ENCODE assay signal across 8 cellular contexts in genomic region chr3:169668957-169669681, GRCh38. TPM values are rescaled to one million over a fixed set of nuclear protein-coding genes. Genes with fewer than 3 reads are reported as not detected.
DNase-seq lines count a peak whose midpoint lies in the region; ATAC-seq and TF ChIP-seq lines count a peak whose summit lies in the region.

No MANE protein-coding gene starts in this region.

- H3K27me3 ChIP-seq in MM.1S (replicated peaks; ENCODE audit: insufficient read depth, low read length): peaks cover 52% of the 10 kb centered on the region
- H3K27me3 ChIP-seq in SK-N-SH (ENCODE audit: insufficient read depth): peaks cover 67% of the 10 kb centered on the region
- peaks cover 50 to 88% of the 10 kb centered on the region in 2 donors for H3K27me3 ChIP-seq in left lung

- ATAC-seq in HG02588 (IDR thresholded peaks at IDR 0.05; ENCODE audit: unreplicated experiment) (peak; percentile 86), left lung (peak; percentile 89)

- H3K9me2 ChIP-seq in MM.1S (replicated peaks; ENCODE audit: insufficient read depth, low read length) (no peaks in the 10 kb centered on the region), SK-N-SH (no peaks in the 10 kb centered on the region)

- H3K9me3 ChIP-seq in MM.1S (replicated peaks; ENCODE audit: insufficient read depth, low read length): no peaks in the 10 kb centered on the region
- H3K9me3 ChIP-seq in SK-N-SH: peaks cover 10% of the 10 kb centered on the region; the same call in 1 of the 2 replicates
- peaks cover 0 to 7% of the 10 kb centered on the region in 2 donors for H3K9me3 ChIP-seq in left lung

- DNase-seq in activated T-cell treated with anti-CD3 and anti-CD28 coated beads for 48 hours (ENCODE audit: low read depth): peak; percentile 62
- DNase-seq in activated T-cell treated with anti-CD3 and anti-CD28 coated beads for 4 hours: no peak
- peak; percentile 91 for DNase-seq in MM.1S
- DNase-seq in SK-N-SH: peak; percentile 89
- DNase-seq in dedifferentiated amniotic fluid mesenchymal stem cell (ENCODE audit: extremely low spot score): peak; percentile 61
- peak; percentile 81 to 93 for DNase-seq in left lung
- DNase-seq in stimulated activated CD8-positive, alpha-beta memory T cell treated with anti-CD3 and anti-CD28 coated beads, Interleukin-4, amount 100 ng/mL, for 48 hours: peak; percentile 73

- H3K4me1 ChIP-seq in MM.1S (ENCODE audit: low read length) (peaks cover 5% of the 10 kb centered on the region; the same call in 1 of the 2 replicates), SK-N-SH (ENCODE audit: control insufficient read depth in 1 of 2, insufficient read depth in 2 of 2, low read depth in 1 of 2, low read length in 1 of 2) (peaks cover 6 to 9% of the 10 kb centered on the region in 2 experiments; a peak in 2 of 4 replicates), left lung (peaks cover 0 to 21% of the 10 kb centered on the region in 2 donors)

- H3K27ac ChIP-seq in MM.1S (ENCODE audit: low read length): no peak overlapping the region
- no peak overlapping the region for H3K27ac ChIP-seq in SK-N-SH (ENCODE audit: low read depth in 2 of 2, low read length in 1 of 2)
- peak overlapping the region; percentile 77 to 81 for H3K27ac ChIP-seq in left lung

- H4K20me1 ChIP-seq in MM.1S (ENCODE audit: insufficient read depth, low read length) (no peaks in the 10 kb centered on the region), SK-N-SH (ENCODE audit: insufficient read depth) (no peaks in the 10 kb centered on the region)

- POLR2A ChIA-PET in SK-N-SH (lab: Yijun Ruan, JAX): interaction anchor here (0.7 kb wide), 1 partner anchor 100 kb away, joined by 3 read pairs; the partner anchor contains the start of gene ACTRT3

- H2AFZ ChIP-seq in MM.1S (ENCODE audit: low read length) (peak overlapping the region; percentile 75), SK-N-SH (ENCODE audit: low read depth) (0 out of 2 replicates have a peak overlapping the region, but pooled peaks have one; percentile 52)

- no peaks in the 10 kb centered on the region for H3K36me3 ChIP-seq in MM.1S (replicated peaks; ENCODE audit: insufficient read depth, low read length)
- no peaks in the 10 kb centered on the region for H3K36me3 ChIP-seq in SK-N-SH (replicated peaks in 1 of 2; ENCODE audit: control insufficient read depth in 1 of 2, insufficient read depth in 2 of 2, low read length in 1 of 2)
- H3K36me3 ChIP-seq in left lung: no peaks in the 10 kb centered on the region

- peak; percentile 88 for TF ChIP-seq RAD21 in SK-N-SH (IDR thresholded peaks at IDR 0.05; ENCODE audit: low read length)

- peak overlapping the region; percentile 92 for H3K4me2 ChIP-seq in MM.1S (ENCODE audit: low read depth, low read length)
- H3K4me2 ChIP-seq in SK-N-SH: peak overlapping the region; percentile 77

- no peak for TF ChIP-seq EP300 in SK-N-SH (IDR thresholded peaks at IDR 0.05; ENCODE audit: borderline replicate concordance in 1 of 2, low read depth in 1 of 2, low read length in 1 of 2)

- TF ChIP-seq CTCF in MM.1S (IDR thresholded peaks at IDR 0.05; ENCODE audit: low read length) (peak; percentile 98), SK-N-SH (IDR thresholded peaks at IDR 0.05) (peak; percentile 66), left lung (IDR thresholded peaks at IDR 0.05) (peak; percentile 60 to 69)

- CTCF ChIA-PET in SK-N-SH (lab: Yijun Ruan, JAX): interaction anchor here (0.6 to 14.6 kb wide), 85 partner anchors 9 to 1080 kb away, joined by 3 to 322 read pairs (median 4); no protein-coding TSS in a partner anchor

- H3K4me3 ChIP-seq in MM.1S (ENCODE audit: low read length) (peak overlapping the region; percentile 63), SK-N-SH (ENCODE audit: low read depth in 2 of 2, low read length in 1 of 2) (peak overlapping the region; percentile 35 to 54), left lung (peak overlapping the region; percentile 24 to 36)

- H3K79me2 ChIP-seq in MM.1S (ENCODE audit: low read length): no peaks in the 10 kb centered on the region
- H3K79me2 ChIP-seq in SK-N-SH (ENCODE audit: insufficient read depth): no peaks in the 10 kb centered on the region

- H3F3A ChIP-seq in MM.1S (ENCODE audit: insufficient read depth, low read length) (no peaks in the 10 kb centered on the region), SK-N-SH (replicated peaks; ENCODE audit: insufficient read depth) (peaks cover 5% of the 10 kb centered on the region)

- intact Hi-C loops in left lung (cut with DNase I): loop anchor here (5.0 to 10.0 kb wide), 2 partner anchors 522 to 524 kb away; no protein-coding TSS in a partner anchor

- H3K9ac ChIP-seq in MM.1S (ENCODE audit: low read length) (no peak overlapping the region), SK-N-SH (no peak overlapping the region)

- WGBS in SK-N-SH (ENCODE audit: low lambda C conversion rate): 4% methylated on average over 27 of the region's 45 CpGs

TF ChIP-seq in SK-N-SH, 30 proteins besides CTCF, POLR2A, EP300 and RAD21:
- TF ChIP-seq SMC3 (IDR thresholded peaks at IDR 0.05; ENCODE audit: low read depth, low read length) (peak; percentile 77), GABPA (IDR thresholded peaks at IDR 0.05; ENCODE audit: low read depth) (no peak)

RNA-seq across cellular contexts. Expression of gene MECOM, which starts 5.6 kb away (rescaled TPM):
- 0.62 and 0.84 TPM in 2 replicates for polyA plus RNA-seq in SK-N-SH (2012; rRNA removed)
- 0.50 and 0.67 TPM in 2 replicates for polyA plus RNA-seq in SK-N-SH (2012; cell fraction: cytosol; rRNA removed)
- polyA plus RNA-seq in SK-N-SH (2012; cell fraction: nucleus; rRNA removed): 1.1 and 1.5 TPM in 2 replicates
- 10 to 100 TPM; 65.1 to 95.7 TPM for total RNA-seq in left lung

Comparison
In these comparisons a context has a peak if more than half of its experiments do, and no peak if none do; other contexts are left out.
1. H3K27ac ChIP-seq: peak in left lung (2 of 2); none in MM.1S (single experiment) and SK-N-SH (0 of 2).
2. Peak in every context shown above with its lines, with median percentiles within 50 percentile points of each other: H3K4me3 ChIP-seq and CTCF ChIP-seq.